In the genomic region with DNA sequence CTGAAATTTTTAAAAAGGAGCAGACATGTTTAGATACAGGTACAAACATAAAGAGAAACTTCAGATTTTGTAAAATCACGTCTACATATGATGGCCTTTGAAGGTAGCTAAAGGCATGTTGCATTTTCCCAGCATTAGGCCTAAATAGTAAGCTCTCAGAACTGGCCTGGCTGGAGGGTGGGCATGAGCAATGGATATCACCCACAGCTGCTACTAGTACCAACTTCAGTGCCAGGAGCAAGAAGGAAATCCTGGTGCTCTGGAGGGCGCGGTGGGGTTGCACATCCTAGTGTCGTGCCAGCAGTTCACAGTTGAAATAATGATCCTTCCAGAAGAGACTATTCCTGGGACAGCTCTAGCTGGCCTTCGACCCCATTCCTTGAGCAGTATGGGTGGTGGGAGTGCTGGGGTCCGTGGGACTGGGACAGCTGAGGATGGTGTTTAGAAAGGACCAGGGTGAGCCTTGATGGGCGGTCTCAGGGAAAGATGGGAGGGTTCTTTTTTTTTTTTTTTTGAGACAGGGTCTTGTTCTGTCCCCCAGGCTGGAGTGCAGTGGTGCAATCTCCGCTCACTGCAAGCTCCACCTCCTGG, we compare ENCODE assay signal across 17 cellular contexts. TPM values are rescaled to one million over a fixed set of nuclear protein-coding genes. Genes with fewer than 3 reads are reported as not detected.
"Had no signal": no experiment of that assay in that cellular context is flagged by ENCODE, and none has a peak within 500 bp of the region (broad histone marks: within the 10 kb centered on the region; RNA-seq: fewer than 3 reads in every experiment).

No MANE protein-coding gene starts in this region.

- FAIRE-seq: kidney had no signal

- H3K4me1 ChIP-seq: foreskin keratinocyte, lower lobe of right lung had no signal

- H3K4me3 ChIP-seq: lower lobe of right lung, upper lobe of left lung had no signal

- H3K9me3 ChIP-seq: lower lobe of right lung, upper lobe of left lung had no signal

- H3K36me3 ChIP-seq: brain microvascular endothelial cell, lower lobe of right lung, upper lobe of left lung had no signal

- ATAC-seq: esophagus mucosa; foreskin keratinocyte; lower lobe of right lung; stimulated activated naive B cell treated with anti-CD40 and anti-IgM and Interleukin-4, amounts not matched to agents 10 μg/mL and 1 μg/mL and 100 μg/mL, for 72 hours had no signal

- DNase-seq: activated CD4-positive, alpha-beta T cell treated with anti-CD3 and anti-CD28 coated beads, Interleukin-2, amount 50 U/mL, for 1 hour; activated CD4-positive, CD25-positive, alpha-beta regulatory T cell; activated effector memory CD4-positive, alpha-beta T cell treated with anti-CD3 and anti-CD28 coated beads, Interleukin-2, amount 50 U/mL, for 16 hours; activated naive CD8-positive, alpha-beta T cell treated with anti-CD3 and anti-CD28 coated beads for 36 hours; activated T-cell treated with anti-CD3 and anti-CD28 coated beads, Interleukin-2, amount 50 U/mL, for 24 hours; brain microvascular endothelial cell; foreskin keratinocyte; kidney; lower lobe of right lung; occipital lobe; SHP77 treated with DMSO at 0.1 percent for 48 hours; stimulated activated CD4-positive, alpha-beta T cell treated with anti-CD3 and anti-CD28 coated beads, Interleukin-2, amount 100 ng/mL, for 24 hours; stimulated activated naive B cell treated with anti-CD40 and anti-IgM and Interleukin-4, amounts not matched to agents 10 μg/mL and 1 μg/mL and 100 μg/mL, for 72 hours; T-helper 2 cell had no signal

- H3K27ac ChIP-seq: brain microvascular endothelial cell, foreskin keratinocyte, lower lobe of right lung, upper lobe of left lung had no signal

RNA-seq across cellular contexts. Expression of a gene that starts 4.9 kb away (rescaled TPM):
- total RNA-seq: dermis microvascular lymphatic vessel endothelial cell, foreskin keratinocyte had no signal
